ENCODE assay signal across 13 cellular contexts in the genomic region with DNA sequence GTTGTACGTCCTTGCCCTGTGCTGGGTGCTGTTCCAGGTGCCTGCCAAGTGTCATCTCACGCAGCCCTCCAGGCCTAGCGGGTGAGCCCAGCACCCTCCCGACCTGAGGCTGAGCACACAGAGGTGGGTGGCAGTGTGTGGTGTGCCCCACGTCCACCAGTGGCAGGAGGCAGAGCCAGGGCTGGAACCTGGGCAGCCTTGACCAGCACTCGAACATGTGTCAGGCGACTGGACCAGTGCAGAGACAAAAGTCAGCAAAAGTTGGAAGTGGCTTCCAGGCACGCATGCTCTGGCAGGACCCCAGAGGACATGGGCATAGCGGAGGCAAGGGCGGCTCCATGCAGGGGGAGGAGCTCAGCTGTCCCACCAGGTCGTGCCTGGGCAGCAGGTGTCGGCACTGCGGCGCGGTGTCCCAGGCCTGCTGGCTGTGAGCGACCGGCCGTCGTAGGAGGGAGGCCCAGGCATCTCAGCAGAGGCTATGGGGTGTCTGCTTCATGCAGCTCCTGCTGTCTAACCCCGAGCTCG. TPM values are rescaled to one million over a fixed set of nuclear protein-coding genes. Genes with fewer than 3 reads are reported as not detected.
DNase-seq lines count a peak whose midpoint lies in the region; ATAC-seq, FAIRE-seq and TF ChIP-seq lines count a peak whose summit lies in the region.
"Had no signal": no experiment of that assay in that cellular context is flagged by ENCODE, and none has a peak within 500 bp of the region (broad histone marks: within the 10 kb centered on the region; RNA-seq: fewer than 3 reads in every experiment).

No MANE protein-coding gene starts in this region.

- no peak for TF ChIP-seq CTCF in kidney (IDR thresholded peaks at IDR 0.05; ENCODE audit: borderline replicate concordance, extremely low read depth, insufficient read depth)

- H3K27ac ChIP-seq in kidney (ENCODE audit: low read depth in 2 of 2, low read length in 2 of 2), result no peak overlapping the region

- H3K36me3 ChIP-seq in kidney (ENCODE audit: control insufficient read depth in 1 of 2, insufficient read depth in 2 of 2, low read length in 2 of 2), result no peaks in the 10 kb centered on the region

- FAIRE-seq in GM19239 (lab: Jason Lieb, UNC) (peak; percentile 51), kidney (lab: Jason Lieb, UNC) (no peak)
- FAIRE-seq: GM12892 had no signal

- H3K9ac ChIP-seq in kidney (ENCODE audit: low read length in 2 of 2), result no peak overlapping the region

- DNase-seq in GM19239 (ENCODE audit: insufficient read length, low spot score) (no peak), kidney (peak; percentile 75), posterior vena cava (ENCODE audit: low spot score) (peak; percentile 63), NCI-H510A treated with DMSO at 0.1 percent for 48 hours (lab: John Stamatoyannopoulos, UW) (no peak)
- DNase-seq in activated effector memory CD4-positive, alpha-beta T cell treated with anti-CD3 and anti-CD28 coated beads, Interleukin-2, amount 50 U/mL, for 16 hours, result no peak
- DNase-seq: Caco-2; CD8-positive, alpha-beta T cell; DND-41; GDM1 had no signal

- no peaks in the 10 kb centered on the region for H3K9me3 ChIP-seq in kidney (ENCODE audit: control insufficient read depth in 1 of 2, low read length in 2 of 2)

- no peak for ATAC-seq in HG02642 (IDR thresholded peaks at IDR 0.05; ENCODE audit: poor library complexity, unreplicated experiment)
- no peak for ATAC-seq in HG03025 (IDR thresholded peaks at IDR 0.05; ENCODE audit: low FRiP score, unreplicated experiment)
- ATAC-seq: CD8-positive, alpha-beta T cell; HCT116 had no signal

- intact Hi-C loops in kidney (cut with DNase I) (no loop called here), posterior vena cava (cut with DNase I) (no loop called here)

- no peak overlapping the region for H3K4me3 ChIP-seq in kidney (ENCODE audit: low read length in 2 of 2)

- H3K4me1 ChIP-seq in kidney (ENCODE audit: control insufficient read depth in 1 of 2, insufficient read depth in 1 of 2, low read depth in 1 of 2, low read length in 2 of 2), result no peaks in the 10 kb centered on the region
- H3K4me1 ChIP-seq: Caco-2 had no signal

RNA-seq across cellular contexts. Expression of a gene that starts 35.8 kb away (rescaled TPM):
- total RNA-seq in kidney, result 439 TPM
- polyA plus RNA-seq in kidney (ENCODE audit: insufficient read depth, low read depth, low replicate concordance), result 1,996 TPM
- total RNA-seq in posterior vena cava, result 100 to 1,000 TPM; 273 to 322 TPM

RNA-seq across cellular contexts. Expression of a gene that starts 35.9 kb away (rescaled TPM):
- total RNA-seq in kidney (20.9 TPM), posterior vena cava (10 to 100 TPM; 17.4 to 19.4 TPM)
- 24.7 TPM for polyA plus RNA-seq in kidney (ENCODE audit: insufficient read depth, low read depth, low replicate concordance)

Comparison
In these comparisons a context has a peak if more than half of its experiments do, and no peak if none do; other contexts are left out.
1. DNase-seq: peak in kidney (single experiment) and posterior vena cava (single experiment); none in GM19239 (single experiment), NCI-H510A treated with DMSO at 0.1 percent for 48 hours (single experiment) and activated effector memory CD4-positive, alpha-beta T cell treated with anti-CD3 and anti-CD28 coated beads, Interleukin-2, amount 50 U/mL, for 16 hours (single experiment).